Comparison of ENCODE assay signal across 8 cellular contexts in genomic region chr1:51535006-51535592, GRCh38.
DNase-seq lines count a peak whose midpoint lies in the region; ATAC-seq and TF ChIP-seq lines count a peak whose summit lies in the region.

No MANE protein-coding gene starts in this region.

- no peak for ATAC-seq in HG03095 (IDR thresholded peaks at IDR 0.05; ENCODE audit: unreplicated experiment)

- H3K9me2 ChIP-seq in SU-DHL-6 (replicated peaks; ENCODE audit: insufficient read depth, low read length), result no peaks in the 10 kb centered on the region

- no peak overlapping the region for H3K9ac ChIP-seq in SU-DHL-6 (ENCODE audit: low read length)

- peak overlapping the region; percentile 37 for H2AFZ ChIP-seq in SU-DHL-6 (ENCODE audit: low read depth, low read length, severe bottlenecking)

- H3K79me2 ChIP-seq in SU-DHL-6 (ENCODE audit: insufficient read depth, low read length), result no peaks in the 10 kb centered on the region

- peak; percentile 69 for TF ChIP-seq CTCF in SU-DHL-6 (IDR thresholded peaks at IDR 0.05; ENCODE audit: insufficient read depth, low read length, poor library complexity, severe bottlenecking)

- H4K20me1 ChIP-seq in SU-DHL-6 (ENCODE audit: low read depth, low read length), result no peaks in the 10 kb centered on the region

- no peaks in the 10 kb centered on the region for H3K27me3 ChIP-seq in SU-DHL-6 (ENCODE audit: low read length)

- DNase-seq in NCI-H2081 (lab: John Stamatoyannopoulos, UW), result peak; percentile 51 to 68
- no peak for DNase-seq in NCI-H2081 treated with DMSO at 0.1 percent for 48 hours (lab: John Stamatoyannopoulos, UW)
- DNase-seq in HuH-7 (ENCODE audit: low spot score), result peak; percentile 26
- peak in 49 of 61 donors; percentile 4 to 78 (median 48) for DNase-seq in caudate nucleus (lab: John Stamatoyannopoulos, UW)
- DNase-seq in kidney glomerular epithelial cell (lab: John Stamatoyannopoulos, UW), result peak; percentile 52
- DNase-seq in stimulated activated naive CD4-positive, alpha-beta T cell treated with Interleukin-2 at 50 U/mL for 16 hours (lab: John Stamatoyannopoulos, UW), result peak; percentile 10

- no peaks in the 10 kb centered on the region for H3F3A ChIP-seq in SU-DHL-6 (ENCODE audit: insufficient read depth)

- H3K27ac ChIP-seq in SU-DHL-6 (ENCODE audit: low read depth, low read length), result no peak overlapping the region
- H3K27ac ChIP-seq in caudate nucleus (ENCODE audit: low read depth, low read length), result peak overlapping the region; percentile 93

- H3K4me2 ChIP-seq in SU-DHL-6 (ENCODE audit: low read depth, low read length, poor library complexity, severe bottlenecking), result no peak overlapping the region

- H3K4me3 ChIP-seq in SU-DHL-6 (ENCODE audit: insufficient read depth, low read length, poor library complexity, severe bottlenecking), result no peak overlapping the region

- no peaks in the 10 kb centered on the region for H3K9me3 ChIP-seq in SU-DHL-6 (ENCODE audit: insufficient read depth, low read length)

- H3K36me3 ChIP-seq in SU-DHL-6 (ENCODE audit: low read length), result no peaks in the 10 kb centered on the region
